In the genomic region with DNA sequence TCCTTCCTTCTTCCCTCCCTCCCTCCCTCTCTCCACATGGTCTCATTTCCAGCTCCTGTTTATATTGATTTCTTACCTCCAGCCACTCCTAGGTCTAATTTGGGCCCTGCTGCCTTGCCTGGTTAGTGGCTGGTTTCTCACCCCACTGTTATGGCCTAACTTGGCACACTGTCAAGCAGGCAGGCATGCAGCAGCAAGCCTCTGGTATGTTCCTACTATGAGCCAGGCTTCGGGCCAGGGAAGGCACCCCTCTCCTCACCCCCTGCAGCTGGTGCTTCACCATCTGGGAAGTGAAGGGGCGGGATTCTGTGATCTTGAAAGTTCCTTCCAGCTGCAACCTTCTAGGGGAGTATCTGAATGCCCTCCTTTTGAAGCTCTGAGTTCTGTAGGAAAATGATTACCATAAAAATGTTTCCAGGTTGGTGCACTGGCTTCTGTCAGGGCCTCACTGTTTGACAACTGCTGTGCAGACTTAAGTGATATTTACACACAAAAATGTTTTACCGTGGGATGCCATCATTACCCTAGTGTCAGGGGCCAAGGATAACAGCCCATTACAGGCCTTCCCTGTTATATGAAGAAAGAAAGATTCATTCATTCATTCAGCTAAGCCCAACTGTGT, we compare ENCODE assay signal across 29 cellular contexts. TPM values are rescaled to one million over a fixed set of nuclear protein-coding genes. Genes with fewer than 3 reads are reported as not detected.
DNase-seq lines count a peak whose midpoint lies in the region; ATAC-seq, FAIRE-seq and TF ChIP-seq lines count a peak whose summit lies in the region.
"Had no signal": no experiment of that assay in that cellular context is flagged by ENCODE, and none has a peak within 500 bp of the region (broad histone marks: within the 10 kb centered on the region; RNA-seq: fewer than 3 reads in every experiment).

No MANE protein-coding gene starts in this region.

- H3K36me3 ChIP-seq in prostate gland: no peaks in the 10 kb centered on the region
- H3K36me3 ChIP-seq: esophagus squamous epithelium, neural progenitor cell, Peyer's patch, stomach, tibial nerve had no signal

- FAIRE-seq in GM12891 (lab: Jason Lieb, UNC): no peak
- FAIRE-seq: colon, kidney, TTC549 had no signal

- TF ChIP-seq POLR2A in prostate gland (IDR thresholded peaks at IDR 0.05): no peak
- no peak for TF ChIP-seq POLR2A in GM12891 (IDR thresholded peaks at IDR 0.05; ENCODE audit: low read depth, low read length)

- H3K27ac ChIP-seq in epithelial cell of prostate: peak overlapping the region; percentile 40
- no peak overlapping the region for H3K27ac ChIP-seq in prostate gland
- H3K27ac ChIP-seq: 22Rv1, esophagus squamous epithelium, neural progenitor cell, Peyer's patch, tibial nerve had no signal

- no peak for TF ChIP-seq CTCF in prostate gland (IDR thresholded peaks at IDR 0.05)

- WGBS in prostate gland: 14% methylated on average over 1 of the region's 3 CpGs

- no peaks in the 10 kb centered on the region for H3K27me3 ChIP-seq in prostate gland (replicated peaks; ENCODE audit: insufficient read depth)
- H3K27me3 ChIP-seq: esophagus squamous epithelium, neural progenitor cell, Peyer's patch, stomach, tibial nerve had no signal

- H3K4me1 ChIP-seq in prostate gland (replicated peaks): no peaks in the 10 kb centered on the region
- H3K4me1 ChIP-seq: esophagus squamous epithelium, neural progenitor cell, Peyer's patch, stomach, tibial nerve had no signal

- no peak overlapping the region for H3K4me3 ChIP-seq in prostate gland
- H3K4me3 ChIP-seq: esophagus squamous epithelium, neural progenitor cell, Peyer's patch, stomach, tibial nerve had no signal

- no peaks in the 10 kb centered on the region for H3K9me3 ChIP-seq in prostate gland
- H3K9me3 ChIP-seq: esophagus squamous epithelium, Peyer's patch, stomach, tibial nerve had no signal

- peak; percentile 66 for DNase-seq in DMS 273 (lab: John Stamatoyannopoulos, UW; ENCODE audit: unreplicated experiment)
- DNase-seq in DMS 273 treated with DMSO at 0.1 percent for 48 hours (lab: John Stamatoyannopoulos, UW): no peak
- peak; percentile 49 for DNase-seq in NCI-H1694 treated with DMSO at 0.1 percent for 48 hours (lab: John Stamatoyannopoulos, UW)
- peak; percentile 39 for DNase-seq in epithelial cell of prostate (ENCODE audit: low read depth, low spot score)
- peak; percentile 54 for DNase-seq in prostate gland (ENCODE audit: low spot score)
- DNase-seq in GM12891 (ENCODE audit: insufficient read length, low spot score): no peak
- DNase-seq in hippocampal formation (lab: John Stamatoyannopoulos, UW): no peak
- DNase-seq: activated CD4-positive, alpha-beta memory T cell treated with anti-CD3 and anti-CD28 coated beads for 36 hours; activated effector memory CD4-positive, alpha-beta T cell treated with Interleukin-2 at 50 U/mL for 16 hours; activated naive CD8-positive, alpha-beta T cell treated with anti-CD3 and anti-CD28 coated beads, Interleukin-2, amount 50 U/mL, for 24 hours; CD4-positive, CD25-positive, alpha-beta regulatory T cell; effector CD8-positive, alpha-beta T cell; esophagus squamous epithelium; GDM1; H7; Kasumi-1; kidney; NCI-H2029; NCI-H510A; Peyer's patch; posterior cingulate gyrus; stomach had no signal

- ATAC-seq in HG03439 (IDR thresholded peaks at IDR 0.05; ENCODE audit: unreplicated experiment): no peak
- ATAC-seq: activated CD4-positive, CD25-positive, alpha-beta regulatory T cell treated with anti-CD3 and anti-CD28 coated beads, Interleukin-2, amount 50 U/mL, for 24 hours; activated naive CD8-positive, alpha-beta T cell treated with anti-CD3 and anti-CD28 coated beads, Interleukin-2, amount 50 U/mL, for 24 hours had no signal

- intact Hi-C loops in prostate gland (cut with DNase I): no loop called here

TF ChIP-seq in GM12891, 5 proteins besides CTCF, POLR2A, EP300 and RAD21:
- TF ChIP-seq TAF1 (IDR thresholded peaks at IDR 0.05; ENCODE audit: low read depth, low read length) (no peak), SPI1 (IDR thresholded peaks at IDR 0.05; ENCODE audit: low read depth, low read length) (no peak), POLR2AphosphoS5 (IDR thresholded peaks at IDR 0.05; ENCODE audit: low read depth, low read length) (no peak), PAX5 (IDR thresholded peaks at IDR 0.05; ENCODE audit: insufficient read depth, low read length, severe bottlenecking) (no peak), POU2F2 (IDR thresholded peaks at IDR 0.05; ENCODE audit: low read depth, low read length) (no peak)

RNA-seq across cellular contexts. Expression of a gene that starts 10.1 kb away (rescaled TPM):
- 10 to 100 TPM; 33.8 to 42.0 TPM for total RNA-seq in prostate gland
- 10.4 TPM for polyA plus RNA-seq in GM12891 (2012; ENCODE audit: low read depth, missing spikeins)

Comparison
In these comparisons a context has a peak if more than half of its experiments do, and no peak if none do; other contexts are left out.
1. DNase-seq: peak in DMS 273 (single experiment), NCI-H1694 treated with DMSO at 0.1 percent for 48 hours (single experiment), epithelial cell of prostate (single experiment) and prostate gland (single experiment); none in DMS 273 treated with DMSO at 0.1 percent for 48 hours (single experiment), GM12891 (single experiment) and hippocampal formation (0 of 2).